Comparison of ENCODE assay signal across 31 cellular contexts in genomic region chr20:7911586-7912330, GRCh38. TPM values are rescaled to one million over a fixed set of nuclear protein-coding genes. Genes with fewer than 3 reads are reported as not detected.
DNase-seq lines count a peak whose midpoint lies in the region; ATAC-seq, FAIRE-seq and TF ChIP-seq lines count a peak whose summit lies in the region.
"Had no signal": no experiment of that assay in that cellular context is flagged by ENCODE, and none has a peak within 500 bp of the region (broad histone marks: within the 10 kb centered on the region; RNA-seq: fewer than 3 reads in every experiment).

No MANE protein-coding gene starts in this region.

- CTCF ChIA-PET in PC-3 (lab: Charles Lee): no interaction called here

- H4K20me1 ChIP-seq in PC-3 (ENCODE audit: low read length): no peaks in the 10 kb centered on the region

- DNase-seq in H54 (ENCODE audit: insufficient read length, low spot score): no peak
- DNase-seq in PC-3: peak; percentile 83
- peak in 5 of 61 donors; percentile 0 to 3 (median 1) for DNase-seq in caudate nucleus (lab: John Stamatoyannopoulos, UW)
- peak; percentile 5 for DNase-seq in midbrain (lab: John Stamatoyannopoulos, UW)
- DNase-seq in activated CD4-positive, alpha-beta T cell treated with anti-CD3 and anti-CD28 coated beads for 4 hours: no peak
- DNase-seq in NCI-H748 (lab: John Stamatoyannopoulos, UW; ENCODE audit: unreplicated experiment): no peak
- DNase-seq in NAMALWA (ENCODE audit: low spot score): no peak
- DNase-seq: activated CD4-positive, alpha-beta T cell treated with anti-CD3 and anti-CD28 coated beads for 36 hours; activated effector memory CD4-positive, alpha-beta T cell treated with Interleukin-2 at 50 U/mL for 16 hours; activated naive CD8-positive, alpha-beta T cell treated with anti-CD3 and anti-CD28 coated beads for 36 hours; activated T-cell treated with anti-CD3 and anti-CD28 coated beads for 4 hours; cerebellar nuclear complex; DND-41; HFFc6; Kasumi-1; NCI-H1092 treated with DMSO at 0.1 percent for 48 hours; NCI-H1930; NCI-H524 treated with DMSO at 0.1 percent for 48 hours; SJCRH30; stimulated activated naive CD8-positive, alpha-beta T cell treated with anti-CD3 and anti-CD28 coated beads, Interleukin-15, Interleukin-2, amounts not matched to agents 100 U/mL and 50 U/mL, for 24 hours; testis had no signal

- peak overlapping the region; percentile 16; the same call in 1 of the 2 replicates for H3K4me3 ChIP-seq in PC-3 (ENCODE audit: low read length)
- H3K4me3 ChIP-seq: ascending aorta, SJCRH30, skin epidermis, testis had no signal

- peaks cover 4% of the 10 kb centered on the region for H3F3A ChIP-seq in PC-3 (ENCODE audit: low read length, unreplicated experiment)

- TF ChIP-seq CTCF in PC-3 (conservative IDR thresholded peaks at IDR 0.05; ENCODE audit: low read depth, low read length): no peak

- FAIRE-seq in H54 (lab: Jason Lieb, UNC): peak; percentile 60
- FAIRE-seq: GM18507 had no signal

- POLR2A ChIA-PET in PC-3 (lab: Charles Lee; ENCODE audit: unreplicated experiment): interaction anchor here (0.5 kb wide), 1 partner anchor 13 kb away, joined by 11 read pairs; no protein-coding TSS in a partner anchor

- H3K27me3 ChIP-seq in PC-3 (ENCODE audit: low read length): no peaks in the 10 kb centered on the region
- H3K27me3 ChIP-seq: ascending aorta, SJCRH30, testis had no signal

- ATAC-seq in PC-3: peak; percentile 82
- no peak for ATAC-seq in GM18519 (IDR thresholded peaks at IDR 0.05; ENCODE audit: low FRiP score, unreplicated experiment)
- ATAC-seq: activated CD4-positive, alpha-beta T cell treated with anti-CD3 and anti-CD28 coated beads for 36 hours; Panc1; stimulated activated naive CD8-positive, alpha-beta T cell treated with anti-CD3 and anti-CD28 coated beads, Interleukin-15, Interleukin-2, amounts not matched to agents 100 U/mL and 50 U/mL, for 24 hours had no signal

- peak overlapping the region; percentile 86 for H3K9ac ChIP-seq in PC-3 (ENCODE audit: low read length)

- no peaks in the 10 kb centered on the region for H3K79me2 ChIP-seq in PC-3 (ENCODE audit: low read length)

- no peaks in the 10 kb centered on the region for H3K9me2 ChIP-seq in PC-3 (replicated peaks; ENCODE audit: low read length)

- peak overlapping the region; percentile 61 for H3K4me2 ChIP-seq in PC-3 (ENCODE audit: low read length)

- TF ChIP-seq POLR2A in H54 (IDR thresholded peaks at IDR 0.05; ENCODE audit: low read depth, low read length): no peak

- peaks cover 37% of the 10 kb centered on the region for H3K4me1 ChIP-seq in PC-3 (ENCODE audit: insufficient read depth, low read length)
- H3K4me1 ChIP-seq: ascending aorta, SJCRH30, testis had no signal

- H3K9me3 ChIP-seq in PC-3 (ENCODE audit: low read length): no peaks in the 10 kb centered on the region
- H3K9me3 ChIP-seq: ascending aorta, SJCRH30, testis had no signal

- peak overlapping the region; percentile 24 for H2AFZ ChIP-seq in PC-3 (ENCODE audit: low read length)

- no peaks in the 10 kb centered on the region for H3K36me3 ChIP-seq in PC-3 (ENCODE audit: low read depth, low read length)
- H3K36me3 ChIP-seq: ascending aorta, SJCRH30 had no signal

- intact Hi-C loops in PC-3 (cut with micrococcal nuclease): loop anchor here (1.0 kb wide), 1 partner anchor 31 kb away; no protein-coding TSS in a partner anchor

- H3K27ac ChIP-seq in PC-3 (ENCODE audit: low read length) (peak overlapping the region; percentile 97), caudate nucleus (ENCODE audit: low read depth, low read length) (peak overlapping the region; percentile 61)
- H3K27ac ChIP-seq: ascending aorta, dorsolateral prefrontal cortex, SJCRH30, skin epidermis, testis had no signal

- no TSS peak for BruUV-seq in PC-3 (replicated peaks; lab: Mats Ljungman, UMichigan)

RNA-seq across cellular contexts. Expression of gene HAO1, which starts 28.5 kb away (rescaled TPM):
- 0.33 TPM in 1 of 2 replicates, not detected in the other for total RNA-seq in PC-3 (2014; rRNA removed)
- total RNA-seq: activated CD4-positive, alpha-beta T cell treated with anti-CD3 and anti-CD28 coated beads for 36 hours; activated naive CD8-positive, alpha-beta T cell treated with anti-CD3 and anti-CD28 coated beads for 36 hours; ascending aorta; epithelial cell of proximal tubule; fibroblast of villous mesenchyme; HFFc6; mesenteric fat pad; SJCRH30; urinary bladder had no signal

Comparison
In these comparisons a context has a peak if more than half of its experiments do, and no peak if none do; other contexts are left out.
1. DNase-seq: peak in PC-3 (single experiment) and midbrain (single experiment); none in H54 (single experiment), activated CD4-positive, alpha-beta T cell treated with anti-CD3 and anti-CD28 coated beads for 4 hours (0 of 2), NCI-H748 (single experiment) and NAMALWA (single experiment).